Comparison of ENCODE assay signal across 8 cellular contexts in genomic region chr16:27779719-27780161, GRCh38.
DNase-seq lines count a peak whose midpoint lies in the region; ATAC-seq, FAIRE-seq and TF ChIP-seq lines count a peak whose summit lies in the region.

No MANE protein-coding gene starts in this region.

- H3K9me3 ChIP-seq in endodermal cell (ENCODE audit: control insufficient read depth, low read length) (no peaks in the 10 kb centered on the region), small intestine (ENCODE audit: control insufficient read depth, low read depth) (no peaks in the 10 kb centered on the region)

- peak; percentile 80 for TF ChIP-seq CTCF in endodermal cell (conservative IDR thresholded peaks at IDR 0.05)
- peak; percentile 52 for TF ChIP-seq CTCF in nephron progenitor cell (IDR thresholded peaks at IDR 0.05)

- WGBS in endodermal cell (ENCODE audit: insufficient coverage in 1 of 2, insufficient read length in 1 of 2), 2 experiments: 82 to 90% methylated on average over 16 to 21 of the region's 21 CpGs
- WGBS in small intestine, 3 donors: 67 to 82% (median 80%) methylated on average over 21 of the region's 21 CpGs

- H3K27me3 Mint-ChIP-seq in endodermal cell (ENCODE audit: insufficient read depth) (no peaks in the 10 kb centered on the region), nephron progenitor cell (ENCODE audit: low read depth, poor library complexity) (no peaks in the 10 kb centered on the region)

- FAIRE-seq in small intestine (lab: Jason Lieb, UNC): no peak

- H3K27me3 ChIP-seq in endodermal cell (ENCODE audit: control insufficient read depth, insufficient read depth, low read length, poor library complexity, severe bottlenecking): no peaks in the 10 kb centered on the region
- H3K27me3 ChIP-seq in small intestine (ENCODE audit: control insufficient read depth in 2 of 2, insufficient read depth in 2 of 2, low read length in 2 of 2): no peaks in the 10 kb centered on the region

- H3K9me3 Mint-ChIP-seq in endodermal cell (no peaks in the 10 kb centered on the region), nephron progenitor cell (no peaks in the 10 kb centered on the region)

- H3K4me3 ChIP-seq in endodermal cell (ENCODE audit: low read length) (no peak overlapping the region), small intestine (ENCODE audit: low read depth in 1 of 2, low read length in 2 of 2) (no peak overlapping the region)

- ATAC-seq in GM19467 (IDR thresholded peaks at IDR 0.05; ENCODE audit: unreplicated experiment): no peak

- H3K9ac ChIP-seq in endodermal cell (ENCODE audit: extremely low read depth, low read length, poor library complexity, severe bottlenecking): no peak overlapping the region

- no peaks in the 10 kb centered on the region for H3K4me1 Mint-ChIP-seq in endodermal cell
- peaks cover 31% of the 10 kb centered on the region for H3K4me1 Mint-ChIP-seq in nephron progenitor cell

- H3K4me1 ChIP-seq in endodermal cell (ENCODE audit: control insufficient read depth, insufficient read depth, low read length) (no peaks in the 10 kb centered on the region), small intestine (ENCODE audit: control insufficient read depth in 2 of 2, insufficient read depth in 1 of 2, low read depth in 1 of 2, low read length in 1 of 2) (no peaks in the 10 kb centered on the region)

- H3K27ac Mint-ChIP-seq in endodermal cell (no peak overlapping the region), nephron progenitor cell (no peak overlapping the region)

- H3K36me3 Mint-ChIP-seq in endodermal cell (ENCODE audit: low read depth) (peaks cover 2% of the 10 kb centered on the region), nephron progenitor cell (ENCODE audit: low read depth) (peaks cover under 1% of the 10 kb centered on the region)

- peak; percentile 23 for DNase-seq in DMS 273 treated with DMSO at 0.1 percent for 48 hours (lab: John Stamatoyannopoulos, UW)
- peak; percentile 39 for DNase-seq in NCI-H460 (ENCODE audit: extremely low read depth, low read depth)
- peak; percentile 92 for DNase-seq in endodermal cell
- DNase-seq in nephron progenitor cell: peak; percentile 71
- DNase-seq in stimulated activated CD4-positive, alpha-beta T cell treated with anti-CD3 and anti-CD28 coated beads, Interleukin-2, amount 100 ng/mL, for 24 hours: no peak
- no peak for DNase-seq in small intestine
- DNase-seq in glomerular visceral epithelial cell (ENCODE audit: extremely low spot score): no peak

- H3K36me3 ChIP-seq in endodermal cell (ENCODE audit: control insufficient read depth, insufficient read depth, low read length): no peaks in the 10 kb centered on the region
- no peaks in the 10 kb centered on the region for H3K36me3 ChIP-seq in small intestine (ENCODE audit: control insufficient read depth in 2 of 2, insufficient read depth in 2 of 2, low read length in 2 of 2)

- H3K27ac ChIP-seq in endodermal cell (ENCODE audit: low read depth, low read length): no peak overlapping the region
- H3K27ac ChIP-seq in small intestine (ENCODE audit: low read depth in 1 of 2, low read length in 1 of 2): no peak overlapping the region

- no peak overlapping the region for H3K4me3 Mint-ChIP-seq in endodermal cell
- no peak overlapping the region for H3K4me3 Mint-ChIP-seq in nephron progenitor cell

Comparison
In these comparisons a context has a peak if more than half of its experiments do, and no peak if none do; other contexts are left out.
1. DNase-seq: peak in DMS 273 treated with DMSO at 0.1 percent for 48 hours (single experiment), NCI-H460 (single experiment), endodermal cell (single experiment) and nephron progenitor cell (single experiment); none in stimulated activated CD4-positive, alpha-beta T cell treated with anti-CD3 and anti-CD28 coated beads, Interleukin-2, amount 100 ng/mL, for 24 hours (0 of 2), small intestine (single experiment) and glomerular visceral epithelial cell (single experiment).